ENCODE assay signal across 8 cellular contexts in the genomic region with DNA sequence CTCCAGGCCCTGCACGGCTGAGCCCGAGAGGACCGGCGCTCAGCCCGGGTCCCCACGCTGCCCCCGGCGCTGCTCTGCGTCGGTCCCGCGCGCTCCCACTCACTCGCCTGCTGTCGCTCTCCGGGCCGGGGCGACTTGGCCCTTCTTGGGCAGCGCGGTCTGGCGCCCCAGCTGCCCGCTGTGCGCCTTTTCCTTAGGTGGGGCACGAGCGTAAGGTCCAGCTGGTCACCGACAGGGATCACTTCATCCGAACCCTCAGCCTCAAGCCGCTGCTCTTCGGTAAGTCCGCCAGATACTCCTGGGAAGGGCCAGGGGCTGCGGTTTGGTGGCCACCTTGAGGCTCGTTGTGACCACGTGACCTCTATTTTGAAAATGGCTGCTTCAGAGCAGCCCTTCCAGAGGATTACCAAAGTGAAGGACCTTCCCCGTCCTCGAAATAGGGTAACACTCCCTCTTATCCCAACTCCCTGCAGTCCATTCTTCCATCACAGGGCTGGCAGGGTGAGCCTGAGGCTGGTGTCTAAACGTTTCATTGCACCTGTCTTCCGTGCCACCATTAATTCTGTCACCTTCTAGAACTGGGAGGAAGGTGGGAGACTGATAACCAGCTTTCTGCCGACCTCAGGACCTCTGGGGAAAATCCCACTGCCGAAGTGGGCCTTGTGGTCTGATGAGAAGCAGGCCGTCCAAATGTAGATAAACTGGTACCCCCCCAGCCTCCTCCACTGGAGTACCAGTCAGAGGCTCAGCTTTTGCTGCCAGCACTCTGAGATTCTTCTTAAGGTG. TPM values are rescaled to one million over a fixed set of nuclear protein-coding genes. Genes with fewer than 3 reads are reported as not detected.
DNase-seq lines count a peak whose midpoint lies in the region; ATAC-seq and TF ChIP-seq lines count a peak whose summit lies in the region.

No MANE protein-coding gene starts in this region.

- ATAC-seq in activated CD4-positive, alpha-beta T cell treated with anti-CD3 and anti-CD28 coated beads for 36 hours, result peak; percentile 4
- ATAC-seq in HG02870 (IDR thresholded peaks at IDR 0.05; ENCODE audit: unreplicated experiment) (peak; percentile 14), omental fat pad (ENCODE audit: low FRiP score) (no peak)

- peak overlapping the region; percentile 89 for H3K4me3 Mint-ChIP-seq in activated CD4-positive, alpha-beta T cell treated with anti-CD3 and anti-CD28 coated beads for 36 hours
- H3K4me3 Mint-ChIP-seq in nephron progenitor cell, result peak overlapping the region; percentile 88

- CTCF ChIA-PET in activated CD4-positive, alpha-beta T cell treated with anti-CD3 and anti-CD28 coated beads for 36 hours (lab: Charles Lee), result interaction anchor here (0.7 to 6.3 kb wide), 7 partner anchors 17 to 450 kb away, joined by 3 to 61 read pairs (median 6); a partner anchor contains a TSS

- no peaks in the 10 kb centered on the region for H3K9me3 ChIP-seq in esophagus (ENCODE audit: control insufficient read depth in 2 of 2, insufficient read depth in 1 of 2, low read depth in 1 of 2, low read length in 1 of 2)

- peaks cover 27% of the 10 kb centered on the region for H3K36me3 Mint-ChIP-seq in activated CD4-positive, alpha-beta T cell treated with anti-CD3 and anti-CD28 coated beads for 36 hours (ENCODE audit: low read depth)
- peaks cover 6% of the 10 kb centered on the region for H3K36me3 Mint-ChIP-seq in nephron progenitor cell (ENCODE audit: low read depth)

- H3K27ac ChIP-seq in VCaP (peak overlapping the region; percentile 99), esophagus (ENCODE audit: low read depth in 2 of 2, low read length in 1 of 2) (peak overlapping the region; percentile 92 to 95)

- peak overlapping the region; percentile 93 for H3K27ac Mint-ChIP-seq in activated CD4-positive, alpha-beta T cell treated with anti-CD3 and anti-CD28 coated beads for 36 hours
- no peak overlapping the region for H3K27ac Mint-ChIP-seq in nephron progenitor cell

- H3K4me1 ChIP-seq in esophagus (ENCODE audit: control insufficient read depth in 2 of 2, insufficient read depth in 2 of 2, low read length in 1 of 2), result peaks cover 3 to 12% of the 10 kb centered on the region in 2 donors

- H3K27me3 Mint-ChIP-seq in activated CD4-positive, alpha-beta T cell treated with anti-CD3 and anti-CD28 coated beads for 36 hours, result no peaks in the 10 kb centered on the region
- H3K27me3 Mint-ChIP-seq in nephron progenitor cell (ENCODE audit: low read depth, poor library complexity), result peaks cover 7% of the 10 kb centered on the region

- no peaks in the 10 kb centered on the region for H3K9me3 Mint-ChIP-seq in activated CD4-positive, alpha-beta T cell treated with anti-CD3 and anti-CD28 coated beads for 36 hours (ENCODE audit: low read depth)
- H3K9me3 Mint-ChIP-seq in nephron progenitor cell, result no peaks in the 10 kb centered on the region

- POLR2A ChIA-PET in activated CD4-positive, alpha-beta T cell treated with anti-CD3 and anti-CD28 coated beads for 36 hours (lab: Charles Lee), result interaction anchor here (0.8 to 0.9 kb wide), 2 partner anchors 16 to 17 kb away, joined by 3 to 4 read pairs; a partner anchor contains a TSS

- 4 to 6% methylated on average over 34 to 40 of the region's 40 CpGs for WGBS in esophagus, 2 donors

- H3K27me3 ChIP-seq in esophagus (ENCODE audit: control insufficient read depth in 1 of 2, insufficient read depth in 2 of 2, low read length in 2 of 2), result no peaks in the 10 kb centered on the region

- DNase-seq in activated CD4-positive, alpha-beta T cell treated with anti-CD3 and anti-CD28 coated beads for 36 hours, result peak; percentile 61
- no peak for DNase-seq in activated CD4-positive, alpha-beta T cell treated with anti-CD3 and anti-CD28 coated beads for 1 hour
- peak; percentile 39 for DNase-seq in nephron progenitor cell
- no peak for DNase-seq in SHP77 treated with DMSO at 0.1 percent for 48 hours (lab: John Stamatoyannopoulos, UW)
- no peak for DNase-seq in omental fat pad (ENCODE audit: low spot score)

- H3K36me3 ChIP-seq in esophagus (ENCODE audit: control insufficient read depth in 2 of 2, insufficient read depth in 2 of 2, low read length in 1 of 2), result peaks cover 0 to 2% of the 10 kb centered on the region in 2 donors

- intact Hi-C loops in activated CD4-positive, alpha-beta T cell treated with anti-CD3 and anti-CD28 coated beads for 36 hours (cut with DNase I, micrococcal nuclease), result loop anchor here in 1 of 2 experiments (1.0 kb wide), 1 partner anchor 73 kb away; a partner anchor contains a TSS

- H3K4me1 Mint-ChIP-seq in activated CD4-positive, alpha-beta T cell treated with anti-CD3 and anti-CD28 coated beads for 36 hours, result peaks cover 38% of the 10 kb centered on the region
- H3K4me1 Mint-ChIP-seq in nephron progenitor cell, result peaks cover 33% of the 10 kb centered on the region

- TF ChIP-seq CTCF in VCaP (conservative IDR thresholded peaks at IDR 0.05) (no peak), nephron progenitor cell (IDR thresholded peaks at IDR 0.05) (no peak), omental fat pad (IDR thresholded peaks at IDR 0.05) (no peak)

- peak overlapping the region; percentile 88 to 91 for H3K4me3 ChIP-seq in esophagus (ENCODE audit: low read depth in 1 of 2, low read length in 2 of 2)

RNA-seq across cellular contexts. Expression of a gene that starts 0.8 kb away (rescaled TPM):
- total RNA-seq in activated CD4-positive, alpha-beta T cell treated with anti-CD3 and anti-CD28 coated beads for 36 hours, result 10 to 100 TPM; 25.7 to 30.4 TPM
- polyA plus RNA-seq in esophagus, result 10 to 100 TPM; 10.7 to 14.5 TPM
- total RNA-seq in omental fat pad, result 10 to 100 TPM; 25.7 to 43.1 (median 28.2) TPM

RNA-seq across cellular contexts. Expression of a gene that starts 16.4 kb away (rescaled TPM):
- total RNA-seq in activated CD4-positive, alpha-beta T cell treated with anti-CD3 and anti-CD28 coated beads for 36 hours, result 100 to 1,000 TPM; 109 to 127 TPM
- 10 to 100 TPM; 64.5 to 79.0 TPM for polyA plus RNA-seq in esophagus
- total RNA-seq in omental fat pad, result 100 to 1,000 TPM in 1 of 4 donors, 10 to 100 TPM in 3; 69.2 to 121 (median 81.5) TPM

RNA-seq across cellular contexts. Expression of a gene that starts 27.6 kb away (rescaled TPM):
- total RNA-seq in activated CD4-positive, alpha-beta T cell treated with anti-CD3 and anti-CD28 coated beads for 36 hours, result 10 to 100 TPM; 25.8 to 26.0 TPM
- 10 to 100 TPM; 22.2 to 26.9 TPM for polyA plus RNA-seq in esophagus
- 10 to 100 TPM; 15.3 to 36.9 (median 30.9) TPM for total RNA-seq in omental fat pad

RNA-seq across cellular contexts. Expression of a gene that starts 31.1 kb away (rescaled TPM):
- total RNA-seq in activated CD4-positive, alpha-beta T cell treated with anti-CD3 and anti-CD28 coated beads for 36 hours, result 100 to 1,000 TPM in 1 of 2 experiments, 10 to 100 TPM in 1; 90.8 to 108 TPM
- polyA plus RNA-seq in esophagus, result 10 to 100 TPM; 65.1 to 65.7 TPM
- total RNA-seq in omental fat pad, result 100 to 1,000 TPM; 108 to 175 (median 140) TPM

RNA-seq across cellular contexts. Expression of a gene that starts 38.4 kb away (rescaled TPM):
- 100 to 1,000 TPM; 504 to 515 TPM for total RNA-seq in activated CD4-positive, alpha-beta T cell treated with anti-CD3 and anti-CD28 coated beads for 36 hours
- polyA plus RNA-seq in esophagus, result 100 to 1,000 TPM; 121 to 176 TPM
- 100 to 1,000 TPM; 125 to 149 (median 138) TPM for total RNA-seq in omental fat pad

Comparison
In these comparisons a context has a peak if more than half of its experiments do, and no peak if none do; other contexts are left out.
1. DNase-seq: peak in activated CD4-positive, alpha-beta T cell treated with anti-CD3 and anti-CD28 coated beads for 36 hours (single experiment) and nephron progenitor cell (single experiment); none in activated CD4-positive, alpha-beta T cell treated with anti-CD3 and anti-CD28 coated beads for 1 hour (single experiment), SHP77 treated with DMSO at 0.1 percent for 48 hours (single experiment) and omental fat pad (single experiment).